Comparison of ENCODE assay signal across 8 cellular contexts in the genomic region with DNA sequence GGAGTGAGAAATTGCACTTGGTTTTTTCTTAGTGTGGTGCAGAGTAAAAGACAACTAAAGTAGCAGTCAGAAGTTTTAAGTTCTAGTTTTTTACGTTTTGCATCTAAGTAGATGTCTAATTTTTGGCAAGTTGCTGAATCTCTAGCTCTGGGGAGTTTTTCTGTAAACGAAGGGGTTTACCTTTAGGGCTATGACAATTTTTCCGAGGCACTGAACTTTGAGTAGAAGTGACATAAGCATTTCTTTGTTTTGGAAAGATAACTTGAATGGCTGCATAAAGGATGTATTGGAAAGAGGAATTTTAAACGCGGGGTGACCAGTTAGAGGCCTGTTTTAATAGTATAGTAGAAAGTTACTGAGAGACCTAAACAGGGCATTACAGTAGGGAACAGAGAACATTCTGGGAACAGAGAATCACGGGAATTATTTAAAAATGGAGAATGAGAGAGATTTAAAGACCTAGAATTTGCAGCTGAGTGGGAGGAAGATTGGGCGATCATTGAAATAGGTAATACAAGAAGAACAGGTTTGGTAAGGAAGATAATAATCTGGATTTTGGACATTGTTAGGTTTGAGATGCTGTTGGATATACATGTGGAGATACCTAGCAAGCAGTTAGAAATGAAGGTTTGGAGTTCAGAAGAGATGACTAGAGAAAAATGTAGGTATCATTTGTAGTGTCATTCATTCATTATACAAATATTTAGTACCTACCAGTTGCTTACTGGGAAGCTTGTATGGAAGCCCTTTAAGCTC. TPM values are rescaled to one million over a fixed set of nuclear protein-coding genes. Genes with fewer than 3 reads are reported as not detected.
DNase-seq lines count a peak whose midpoint lies in the region; ATAC-seq and TF ChIP-seq lines count a peak whose summit lies in the region.

No MANE protein-coding gene starts in this region.

- no peaks in the 10 kb centered on the region for H3K27me3 ChIP-seq in CD4-positive, alpha-beta T cell (ENCODE audit: control insufficient read depth, insufficient read depth, low read length)
- H3K27me3 ChIP-seq in MG63, result no peaks in the 10 kb centered on the region
- no peaks in the 10 kb centered on the region for H3K27me3 ChIP-seq in neural cell (ENCODE audit: insufficient read depth, low read depth, low read length)

- peak overlapping the region; percentile 66 for H3K4me3 ChIP-seq in MG63
- H3K4me3 ChIP-seq in neural cell (ENCODE audit: low read length), result peak overlapping the region; percentile 87

- H4K20me1 ChIP-seq in neural cell (ENCODE audit: insufficient read depth), result no peaks in the 10 kb centered on the region

- peaks cover 50% of the 10 kb centered on the region for H3K79me2 ChIP-seq in neural cell (replicated peaks; ENCODE audit: insufficient read depth, low read length)

- ATAC-seq in CD4-positive, alpha-beta T cell (ENCODE audit: poor library complexity), result no peak

- no peaks in the 10 kb centered on the region for H3K9me2 ChIP-seq in neural cell (ENCODE audit: insufficient read depth, low read length)

- TF ChIP-seq RAD21 in neural cell (conservative IDR thresholded peaks at IDR 0.05), result no peak

- no peak overlapping the region for H2AFZ ChIP-seq in neural cell (ENCODE audit: low read depth, low read length)

- H3K9me3 ChIP-seq in CD4-positive, alpha-beta T cell (ENCODE audit: control insufficient read depth, low read length), result no peaks in the 10 kb centered on the region
- H3K9me3 ChIP-seq in MG63, result no peaks in the 10 kb centered on the region
- H3K9me3 ChIP-seq in neural cell (ENCODE audit: low read length), result no peaks in the 10 kb centered on the region

- H3K27me3 Mint-ChIP-seq in CD4-positive, alpha-beta T cell, result no peaks in the 10 kb centered on the region
- no peaks in the 10 kb centered on the region for H3K27me3 Mint-ChIP-seq in dendritic cell treated with granulocyte-macrophage colony-stimulating factor and Interleukin-4, amounts not matched to agents 40 ng/mL and 50 ng/mL, for 4 days

- intact Hi-C loops in CD4-positive, alpha-beta T cell (cut with DNase I, micrococcal nuclease), result loop anchor here (2.0 to 10.0 kb wide), 3 partner anchors 36 to 163 kb away; partner anchors contain the start of genes BBOF1 (in 1 of the 2), ENTPD5 (in 1 of the 2) and PTGR2 (in 1 of the 2)
- intact Hi-C loops in dendritic cell treated with granulocyte-macrophage colony-stimulating factor and Interleukin-4, amounts not matched to agents 40 ng/mL and 50 ng/mL, for 4 days (cut with micrococcal nuclease), result no loop called here

- H3K4me3 Mint-ChIP-seq in CD4-positive, alpha-beta T cell, result peak overlapping the region; percentile 98
- peak overlapping the region; percentile 88 for H3K4me3 Mint-ChIP-seq in dendritic cell treated with granulocyte-macrophage colony-stimulating factor and Interleukin-4, amounts not matched to agents 40 ng/mL and 50 ng/mL, for 4 days

- no peak for DNase-seq in CD4-positive, alpha-beta T cell
- DNase-seq in MG63, result no peak
- no peak for DNase-seq in iPS-NIHi7 (ENCODE audit: extremely low spot score)
- no peak for DNase-seq in NCI-H2227 (lab: John Stamatoyannopoulos, UW; ENCODE audit: unreplicated experiment)
- DNase-seq in NCI-H1930 (lab: John Stamatoyannopoulos, UW), result no peak
- DNase-seq in T1000 (lab: John Stamatoyannopoulos, UW), result no peak

- H3K27ac ChIP-seq in CD4-positive, alpha-beta T cell (ENCODE audit: low read depth, low read length), result peak overlapping the region; percentile 93
- H3K27ac ChIP-seq in neural cell (ENCODE audit: low read length), result no peak overlapping the region

- peaks cover 8% of the 10 kb centered on the region for H3K36me3 ChIP-seq in MG63
- no peaks in the 10 kb centered on the region for H3K36me3 ChIP-seq in neural cell (ENCODE audit: insufficient read depth, low read length)

- peaks cover 53% of the 10 kb centered on the region for H3K4me1 Mint-ChIP-seq in CD4-positive, alpha-beta T cell (ENCODE audit: low read depth)
- peaks cover 38% of the 10 kb centered on the region for H3K4me1 Mint-ChIP-seq in dendritic cell treated with granulocyte-macrophage colony-stimulating factor and Interleukin-4, amounts not matched to agents 40 ng/mL and 50 ng/mL, for 4 days (ENCODE audit: low read depth)

- TF ChIP-seq EP300 in neural cell (conservative IDR thresholded peaks at IDR 0.05; ENCODE audit: poor library complexity, severe bottlenecking), result no peak

- H3K36me3 Mint-ChIP-seq in CD4-positive, alpha-beta T cell (ENCODE audit: low read depth), result peaks cover 29% of the 10 kb centered on the region
- peaks cover 18% of the 10 kb centered on the region for H3K36me3 Mint-ChIP-seq in dendritic cell treated with granulocyte-macrophage colony-stimulating factor and Interleukin-4, amounts not matched to agents 40 ng/mL and 50 ng/mL, for 4 days (ENCODE audit: low read depth)

- peaks cover 6% of the 10 kb centered on the region for H3F3A ChIP-seq in neural cell (ENCODE audit: insufficient read depth, low read length, poor library complexity, severe bottlenecking)

- CTCF ChIA-PET in CD4-positive, alpha-beta T cell (lab: Charles Lee), result no interaction called here

- POLR2A ChIA-PET in CD4-positive, alpha-beta T cell (lab: Charles Lee), result interaction anchor here (0.9 to 3.8 kb wide), 10 partner anchors 18 to 830 kb away, joined by 3 to 31 read pairs (median 5); partner anchors contain the start of genes BBOF1, COQ6, ENTPD5 and FAM161B

- peak overlapping the region; percentile 87 for H3K9ac ChIP-seq in neural cell (ENCODE audit: low read length)

- TF ChIP-seq CTCF in CD4-positive, alpha-beta T cell (IDR thresholded peaks at IDR 0.05), result no peak
- TF ChIP-seq CTCF in neural cell (IDR thresholded peaks at IDR 0.05; ENCODE audit: poor library complexity, severe bottlenecking), result no peak

- peak overlapping the region; percentile 94 for H3K27ac Mint-ChIP-seq in CD4-positive, alpha-beta T cell
- H3K27ac Mint-ChIP-seq in dendritic cell treated with granulocyte-macrophage colony-stimulating factor and Interleukin-4, amounts not matched to agents 40 ng/mL and 50 ng/mL, for 4 days, result peak overlapping the region; percentile 97

- no peaks in the 10 kb centered on the region for H3K9me3 Mint-ChIP-seq in CD4-positive, alpha-beta T cell
- H3K9me3 Mint-ChIP-seq in dendritic cell treated with granulocyte-macrophage colony-stimulating factor and Interleukin-4, amounts not matched to agents 40 ng/mL and 50 ng/mL, for 4 days, result no peaks in the 10 kb centered on the region

- H3K4me2 ChIP-seq in neural cell (ENCODE audit: low read length), result peak overlapping the region; percentile 62

TF ChIP-seq in neural cell, 6 proteins besides CTCF, POLR2A, EP300 and RAD21:
- TF ChIP-seq SMC3 (conservative IDR thresholded peaks at IDR 0.05; ENCODE audit: poor library complexity) (no peak), MXI1 (conservative IDR thresholded peaks at IDR 0.05; ENCODE audit: poor library complexity, severe bottlenecking) (no peak), EZH2 (IDR thresholded peaks at IDR 0.05; ENCODE audit: borderline replicate concordance, insufficient read depth, low read length, poor library complexity, severe bottlenecking) (no peak), POLR2AphosphoS5 (IDR thresholded peaks at IDR 0.05) (no peak)
- TF ChIP-seq, protein P1, sequence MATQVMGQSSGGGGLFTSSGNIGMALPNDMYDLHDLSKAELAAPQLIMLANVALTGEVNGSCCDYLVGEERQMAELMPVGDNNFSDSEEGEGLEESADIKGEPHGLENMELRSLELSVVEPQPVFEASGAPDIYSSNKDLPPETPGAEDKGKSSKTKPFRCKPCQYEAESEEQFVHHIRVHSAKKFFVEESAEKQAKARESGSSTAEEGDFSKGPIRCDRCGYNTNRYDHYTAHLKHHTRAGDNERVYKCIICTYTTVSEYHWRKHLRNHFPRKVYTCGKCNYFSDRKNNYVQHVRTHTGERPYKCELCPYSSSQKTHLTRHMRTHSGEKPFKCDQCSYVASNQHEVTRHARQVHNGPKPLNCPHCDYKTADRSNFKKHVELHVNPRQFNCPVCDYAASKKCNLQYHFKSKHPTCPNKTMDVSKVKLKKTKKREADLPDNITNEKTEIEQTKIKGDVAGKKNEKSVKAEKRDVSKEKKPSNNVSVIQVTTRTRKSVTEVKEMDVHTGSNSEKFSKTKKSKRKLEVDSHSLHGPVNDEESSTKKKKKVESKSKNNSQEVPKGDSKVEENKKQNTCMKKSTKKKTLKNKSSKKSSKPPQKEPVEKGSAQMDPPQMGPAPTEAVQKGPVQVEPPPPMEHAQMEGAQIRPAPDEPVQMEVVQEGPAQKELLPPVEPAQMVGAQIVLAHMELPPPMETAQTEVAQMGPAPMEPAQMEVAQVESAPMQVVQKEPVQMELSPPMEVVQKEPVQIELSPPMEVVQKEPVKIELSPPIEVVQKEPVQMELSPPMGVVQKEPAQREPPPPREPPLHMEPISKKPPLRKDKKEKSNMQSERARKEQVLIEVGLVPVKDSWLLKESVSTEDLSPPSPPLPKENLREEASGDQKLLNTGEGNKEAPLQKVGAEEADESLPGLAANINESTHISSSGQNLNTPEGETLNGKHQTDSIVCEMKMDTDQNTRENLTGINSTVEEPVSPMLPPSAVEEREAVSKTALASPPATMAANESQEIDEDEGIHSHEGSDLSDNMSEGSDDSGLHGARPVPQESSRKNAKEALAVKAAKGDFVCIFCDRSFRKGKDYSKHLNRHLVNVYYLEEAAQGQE (IDR thresholded peaks at IDR 0.05; ENCODE audit: borderline replicate concordance), result no peak

RNA-seq across cellular contexts. Expression of gene ZNF410, which starts 1.2 kb away (rescaled TPM):
- total RNA-seq in CD4-positive, alpha-beta T cell, result 10 to 100 TPM; 74.3 to 81.1 TPM
- 50.9 and 68.0 TPM in 2 replicates for total RNA-seq in MG63 (2014; rRNA removed; shearing (Covaris generic); ENCODE audit: low replicate concordance)
- 63.5 and 73.7 TPM in 2 replicates for polyA plus RNA-seq in neural cell
- polyA minus RNA-seq in neural cell, result 92.5 and 100 TPM in 2 replicates

RNA-seq across cellular contexts. Expression of gene PTGR2, which starts 36.3 kb away (rescaled TPM):
- 1 to 10 TPM in 1 of 2 experiments, under 1 TPM in 1; 0.70 to 1.1 TPM for total RNA-seq in CD4-positive, alpha-beta T cell
- total RNA-seq in MG63 (2014; rRNA removed; shearing (Covaris generic); ENCODE audit: low replicate concordance), result 4.8 and 6.2 TPM in 2 replicates
- polyA plus RNA-seq in neural cell, result 7.2 and 8.4 TPM in 2 replicates
- 6.1 and 7.5 TPM in 2 replicates for polyA minus RNA-seq in neural cell
